21 cellular contexts compared by ENCODE assay signal in genomic region chr3:47849186-47850061, GRCh38. TPM values are rescaled to one million over a fixed set of nuclear protein-coding genes. Genes with fewer than 3 reads are reported as not detected.
A peak's percentile ranks its signal among the peaks of the same experiment; 100 is the strongest.
DNase-seq lines count a peak whose midpoint lies in the region; ATAC-seq, FAIRE-seq and TF ChIP-seq lines count a peak whose summit lies in the region.
"Had no signal": no experiment of that assay in that cellular context is flagged by ENCODE, and none has a peak within 500 bp of the region (broad histone marks: within the 10 kb centered on the region; RNA-seq: fewer than 3 reads in every experiment).

No MANE protein-coding gene starts in this region.

- H3K4me1 ChIP-seq in A549 (no peaks in the 10 kb centered on the region), HEK293 (ENCODE audit: control insufficient read depth, insufficient read depth, low read length) (no peaks in the 10 kb centered on the region), thyroid gland (no peaks in the 10 kb centered on the region)
- H3K4me1 ChIP-seq in naive thymus-derived CD4-positive, alpha-beta T cell (ENCODE audit: control insufficient read depth in 2 of 2, insufficient read depth in 2 of 2, low read length in 2 of 2), result no peaks in the 10 kb centered on the region
- H3K4me1 ChIP-seq: vagina had no signal

- 92% methylated on average over 36 of the region's 42 CpGs for WGBS in A549 (ENCODE audit: missing lambda C conversion rate)
- 89 to 93% methylated on average over 25 to 34 of the region's 42 CpGs for WGBS in thyroid gland, 2 donors

- CTCF ChIA-PET in A549 (lab: Yijun Ruan, JAX), result interaction anchor here (1.0 to 3.3 kb wide), 7 partner anchors 10 to 309 kb away, joined by 3 to 17 read pairs (median 6); no protein-coding TSS in a partner anchor
- CTCF ChIA-PET in HEK293 (lab: Yijun Ruan, JAX), result interaction anchor here (0.6 to 1.4 kb wide), 5 partner anchors 12 to 308 kb away, joined by 3 to 4 read pairs (median 3); no protein-coding TSS in a partner anchor
- CTCF ChIA-PET in naive thymus-derived CD4-positive, alpha-beta T cell (lab: Charles Lee), result interaction anchor here (0.9 kb wide), 1 partner anchor 12 kb away, joined by 4 read pairs; no protein-coding TSS in a partner anchor

- H3K4me1 Mint-ChIP-seq in chondrocyte (ENCODE audit: low read depth), result no peaks in the 10 kb centered on the region
- H3K4me1 Mint-ChIP-seq in naive thymus-derived CD4-positive, alpha-beta T cell, result peaks cover 0 to 3% (median 0%) of the 10 kb centered on the region in 7 donors
- H3K4me1 Mint-ChIP-seq: activated CD4-positive, alpha-beta T cell treated with anti-CD3 and anti-CD28 coated beads, Interleukin-2, amount 10 ng/mL, durations not matched to agents 7 days and 5 days; activated naive CD8-positive, alpha-beta T cell treated with anti-CD3 and anti-CD28 coated beads, Interleukin-2, amount 10 ng/mL, durations not matched to agents 7 days and 5 days had no signal

- H3K27me3 Mint-ChIP-seq in chondrocyte (ENCODE audit: low read depth), result no peaks in the 10 kb centered on the region
- H3K27me3 Mint-ChIP-seq in naive thymus-derived CD4-positive, alpha-beta T cell, result no peaks in the 10 kb centered on the region
- H3K27me3 Mint-ChIP-seq: activated CD4-positive, alpha-beta T cell treated with anti-CD3 and anti-CD28 coated beads, Interleukin-2, amount 10 ng/mL, durations not matched to agents 7 days and 5 days; activated naive CD8-positive, alpha-beta T cell treated with anti-CD3 and anti-CD28 coated beads, Interleukin-2, amount 10 ng/mL, durations not matched to agents 7 days and 5 days; stimulated activated naive CD8-positive, alpha-beta T cell treated with anti-CD3 and anti-CD28 coated beads, Interleukin-15, Interleukin-2, amounts not matched to agents 100 ng/mL and 50 ng/mL, for 24 hours had no signal

- H3K4me3 Mint-ChIP-seq in chondrocyte (ENCODE audit: unreplicated experiment), result no peak overlapping the region
- H3K4me3 Mint-ChIP-seq in naive thymus-derived CD4-positive, alpha-beta T cell, result no peak overlapping the region
- H3K4me3 Mint-ChIP-seq: activated CD4-positive, alpha-beta T cell treated with anti-CD3 and anti-CD28 coated beads, Interleukin-2, amount 10 ng/mL, durations not matched to agents 7 days and 5 days; activated naive CD8-positive, alpha-beta T cell treated with anti-CD3 and anti-CD28 coated beads, Interleukin-2, amount 10 ng/mL, durations not matched to agents 7 days and 5 days; stimulated activated naive CD8-positive, alpha-beta T cell treated with anti-CD3 and anti-CD28 coated beads, Interleukin-15, Interleukin-2, amounts not matched to agents 100 ng/mL and 50 ng/mL, for 24 hours had no signal

- no peaks in the 10 kb centered on the region for H3K27me3 ChIP-seq in naive thymus-derived CD4-positive, alpha-beta T cell (ENCODE audit: control insufficient read depth in 2 of 2, insufficient read depth in 2 of 2, low read length in 2 of 2)
- no peaks in the 10 kb centered on the region for H3K27me3 ChIP-seq in thyroid gland
- H3K27me3 ChIP-seq: ovary, vagina had no signal

- peak overlapping the region; percentile 70 for H3K27ac Mint-ChIP-seq in chondrocyte (ENCODE audit: unreplicated experiment)
- peak overlapping the region in 1 of 9 donors; percentile 11 for H3K27ac Mint-ChIP-seq in naive thymus-derived CD4-positive, alpha-beta T cell

- no peak overlapping the region for H3K4me2 ChIP-seq in A549
- H3K4me2 ChIP-seq: KMS-11, smooth muscle cell had no signal

- peaks cover 0 to 92% of the 10 kb centered on the region in 2 experiments; a peak in 2 of 3 replicates for H3K36me3 ChIP-seq in HEK293 (ENCODE audit: control insufficient read depth in 2 of 2, insufficient read depth in 1 of 2, low read length in 2 of 2)
- H3K36me3 ChIP-seq in naive thymus-derived CD4-positive, alpha-beta T cell (ENCODE audit: control insufficient read depth in 2 of 3, insufficient read depth in 3 of 3, low read length in 3 of 3), result peaks cover 0 to 72% (median 25%) of the 10 kb centered on the region in 3 experiments
- H3K36me3 ChIP-seq in thyroid gland, result peaks cover 63 to 66% of the 10 kb centered on the region in 2 donors
- H3K36me3 ChIP-seq: ovary had no signal

- no peaks in the 10 kb centered on the region for H3K9me3 Mint-ChIP-seq in chondrocyte (ENCODE audit: low read depth)
- no peaks in the 10 kb centered on the region for H3K9me3 Mint-ChIP-seq in naive thymus-derived CD4-positive, alpha-beta T cell
- H3K9me3 Mint-ChIP-seq: activated CD4-positive, alpha-beta T cell treated with anti-CD3 and anti-CD28 coated beads, Interleukin-2, amount 10 ng/mL, durations not matched to agents 7 days and 5 days; activated naive CD8-positive, alpha-beta T cell treated with anti-CD3 and anti-CD28 coated beads, Interleukin-2, amount 10 ng/mL, durations not matched to agents 7 days and 5 days; stimulated activated naive CD8-positive, alpha-beta T cell treated with anti-CD3 and anti-CD28 coated beads, Interleukin-15, Interleukin-2, amounts not matched to agents 100 ng/mL and 50 ng/mL, for 24 hours had no signal

- H3K9me3 ChIP-seq in A549, result no peaks in the 10 kb centered on the region
- no peaks in the 10 kb centered on the region for H3K9me3 ChIP-seq in HEK293 (ENCODE audit: control insufficient read depth, insufficient read depth, low read depth, low read length)
- H3K9me3 ChIP-seq in naive thymus-derived CD4-positive, alpha-beta T cell (ENCODE audit: control insufficient read depth in 2 of 3, low read length in 3 of 3), result no peaks in the 10 kb centered on the region
- no peaks in the 10 kb centered on the region for H3K9me3 ChIP-seq in thyroid gland
- H3K9me3 ChIP-seq: ovary, vagina had no signal

- peaks cover 28% of the 10 kb centered on the region for H3K36me3 Mint-ChIP-seq in chondrocyte (ENCODE audit: low read depth)
- H3K36me3 Mint-ChIP-seq in naive thymus-derived CD4-positive, alpha-beta T cell, result peaks cover 0 to 26% (median 9%) of the 10 kb centered on the region in 5 donors

- POLR2A ChIA-PET in A549 (lab: Yijun Ruan, JAX), result no interaction called here
- POLR2A ChIA-PET in HEK293 (lab: Yijun Ruan, JAX), result interaction anchor here (0.6 kb wide), 1 partner anchor 11 kb away, joined by 5 read pairs; no protein-coding TSS in a partner anchor
- POLR2A ChIA-PET in naive thymus-derived CD4-positive, alpha-beta T cell (lab: Charles Lee), result no interaction called here

- no peak for TF ChIP-seq EP300 in A549 (IDR thresholded peaks at IDR 0.05)

- FAIRE-seq in A549 (lab: Jason Lieb, UNC), result no peak
- FAIRE-seq: GM19239 had no signal

- DNase-seq in A549 (ENCODE audit: low read depth in 1 of 2, low spot score in 1 of 2) (no peak), chondrocyte (ENCODE audit: low spot score) (no peak), iPS-NIHi11 (ENCODE audit: low spot score) (no peak), SHP77 (lab: John Stamatoyannopoulos, UW) (no peak), GM19240 (ENCODE audit: insufficient read length, low spot score) (no peak), thyroid gland (no peak)
- DNase-seq in naive thymus-derived CD4-positive, alpha-beta T cell, result no peak
- DNase-seq: activated CD4-positive, alpha-beta T cell treated with anti-CD3 and anti-CD28 coated beads, Interleukin-2, amount 10 ng/mL, durations not matched to agents 7 days and 5 days; activated naive CD8-positive, alpha-beta T cell treated with anti-CD3 and anti-CD28 coated beads, Interleukin-2, amount 10 ng/mL, durations not matched to agents 7 days and 5 days; central memory CD4-positive, alpha-beta T cell; foreskin melanocyte; NCI-H1105 treated with DMSO at 0.1 percent for 48 hours; NK-92 treated with Interleukin-12 subunit alpha and Interleukin-12 subunit beta, amount 100 ng/mL, for 24 hours had no signal

- H3K27ac ChIP-seq in A549 (no peak overlapping the region), HEK293 (ENCODE audit: extremely low read depth, low read depth, low read length) (no peak overlapping the region), thyroid gland (no peak overlapping the region)
- no peak overlapping the region for H3K27ac ChIP-seq in naive thymus-derived CD4-positive, alpha-beta T cell (ENCODE audit: low read depth, low read length)
- H3K27ac ChIP-seq: HL-60, KMS-11, ovary, vagina had no signal

- TF ChIP-seq RAD21 in A549 (conservative IDR thresholded peaks at IDR 0.05 in 1 of 2, IDR thresholded peaks at IDR 0.05 in 1 of 2), result no peak

- intact Hi-C loops in naive thymus-derived CD4-positive, alpha-beta T cell (cut with micrococcal nuclease), result no loop called here
- intact Hi-C loops in thyroid gland (cut with DNase I), result no loop called here

- no peak for TF ChIP-seq POLR2A in A549 (IDR thresholded peaks at IDR 0.05; ENCODE audit: low read length)
- TF ChIP-seq POLR2A in thyroid gland (IDR thresholded peaks at IDR 0.05), result no peak

- peak; percentile 0 to 2; a peak in 2 of 6 replicates for ATAC-seq in A549
- peak; percentile 2 for ATAC-seq in naive thymus-derived CD4-positive, alpha-beta T cell

- TF ChIP-seq CTCF in A549 (IDR thresholded peaks at IDR 0.05) (no peak), HEK293 (tag by site-specific recombination; IDR thresholded peaks at IDR 0.05) (no peak), chondrocyte (IDR thresholded peaks at IDR 0.05) (no peak), thyroid gland (IDR thresholded peaks at IDR 0.05) (no peak)

- H3K4me3 ChIP-seq in A549 (no peak overlapping the region), HEK293 (ENCODE audit: low read depth, low read length) (no peak overlapping the region), thyroid gland (replicated peaks in 1 of 3) (no peak overlapping the region)
- no peak overlapping the region for H3K4me3 ChIP-seq in naive thymus-derived CD4-positive, alpha-beta T cell (ENCODE audit: low read length)
- H3K4me3 ChIP-seq: ovary, smooth muscle cell, vagina had no signal

TF ChIP-seq in A549, 52 proteins besides CTCF, POLR2A, EP300 and RAD21:
- TF ChIP-seq HOXA7 (CRISPR knock-in tag; IDR thresholded peaks at IDR 0.05) (no peak), HES2 (IDR thresholded peaks at IDR 0.05) (no peak)
TF ChIP-seq in A549: peak in this region for 0.

TF ChIP-seq in HEK293, 187 proteins besides CTCF, POLR2A, EP300 and RAD21 (continues in another document):
- TF ChIP-seq ZNF600 (tag by site-specific recombination; IDR thresholded peaks at IDR 0.05), result peak; percentile 39; the same call in 1 of the 2 replicates

RNA-seq across cellular contexts. Expression of gene DHX30, which starts 46.5 kb away (rescaled TPM):
- polyA plus RNA-seq in A549 (2011; rRNA removed) (40.5 and 41.4 TPM in 2 replicates), A549 (2017; fragmentation: RNase III; extraction: RNeasy Plus Mini Kit Qiagen cat#74134 plus additional on column Dnase treatment) (42.7 to 45.5 TPM (median 44.6 TPM) in 3 replicates)
- polyA plus RNA-seq in A549 (2012; cell fraction: cytosol; rRNA removed), result 65.4 and 75.6 TPM in 2 replicates
- polyA plus RNA-seq in A549 (2012; cell fraction: nucleus; rRNA removed), result 182 and 212 TPM in 2 replicates
- polyA minus RNA-seq in A549 (2011; rRNA and poly(A)+ RNA removed), result 66.7 and 73.7 TPM in 2 replicates
- total RNA-seq in chondrocyte (44.8 to 73.7 TPM (median 47.5 TPM) in 3 replicates), thyroid gland (10 to 100 TPM; 51.3 to 80.3 (median 72.8) TPM)
- total RNA-seq in naive thymus-derived CD4-positive, alpha-beta T cell, result 100 to 1,000 TPM in 1 of 5 experiments, 10 to 100 TPM in 4; 64.1 to 103 (median 92.0) TPM
- 10 to 100 TPM; 27.8 to 65.8 TPM for polyA plus RNA-seq in naive thymus-derived CD4-positive, alpha-beta T cell
